ENCODE assay signal across 18 cellular contexts in genomic region chr4:185837415-185838103, GRCh38. TPM values are rescaled to one million over a fixed set of nuclear protein-coding genes. Genes with fewer than 3 reads are reported as not detected.
DNase-seq lines count a peak whose midpoint lies in the region; ATAC-seq, FAIRE-seq and TF ChIP-seq lines count a peak whose summit lies in the region.
"Had no signal": no experiment of that assay in that cellular context is flagged by ENCODE, and none has a peak within 500 bp of the region (broad histone marks: within the 10 kb centered on the region; RNA-seq: fewer than 3 reads in every experiment).

No MANE protein-coding gene starts in this region.

- H3K79me2 ChIP-seq in endothelial cell of umbilical vein (ENCODE audit: control insufficient read depth, insufficient read depth, low read length) = no peaks in the 10 kb centered on the region

- dilution Hi-C loops in endothelial cell of umbilical vein (cut with MboI; ENCODE audit: extremely low pct_ligation_motif_present, low sequenced_read_pairs) = no loop called here

- POLR2A ChIA-PET in endothelial cell of umbilical vein (lab: Charles Lee) = no interaction called here

- no peak for ATAC-seq in HG02970 (IDR thresholded peaks at IDR 0.05; ENCODE audit: low FRiP score, unreplicated experiment)
- no peak for ATAC-seq in left colon
- no peak for ATAC-seq in GM18870 (IDR thresholded peaks at IDR 0.05; ENCODE audit: unreplicated experiment)
- ATAC-seq: HCT116 had no signal

- H3K9me1 ChIP-seq in endothelial cell of umbilical vein (replicated peaks; ENCODE audit: control insufficient read depth, extremely low read depth, insufficient read depth, low read length) = no peaks in the 10 kb centered on the region

- DNase-seq in right atrium auricular region (ENCODE audit: low spot score) (no peak), cardiac septum (ENCODE audit: low spot score) (no peak), endothelial cell of umbilical vein (ENCODE audit: low read depth, low spot score) (peak; percentile 19), left colon (no peak), GM10266 (ENCODE audit: extremely low spot score) (no peak)
- DNase-seq: activated CD4-positive, alpha-beta T cell treated with anti-CD3 and anti-CD28 coated beads, Interleukin-2, amount 50 U/mL, for 4 hours; amniotic stem cell; Karpas-422; NCI-H1417; NCI-H510A; spleen had no signal

- H3K27me3 ChIP-seq in right atrium auricular region (no peaks in the 10 kb centered on the region), endothelial cell of umbilical vein (ENCODE audit: control insufficient read depth in 2 of 2, insufficient read depth in 2 of 2, low read length in 2 of 2) (no peaks in the 10 kb centered on the region), muscle layer of duodenum (ENCODE audit: low read depth, low read length) (no peaks in the 10 kb centered on the region)
- H3K27me3 ChIP-seq: spleen had no signal

- H3K36me3 ChIP-seq in right atrium auricular region (no peaks in the 10 kb centered on the region), endothelial cell of umbilical vein (ENCODE audit: control insufficient read depth in 2 of 2, extremely low read depth in 1 of 2, insufficient read depth in 2 of 2, low read length in 2 of 2) (no peaks in the 10 kb centered on the region), muscle layer of duodenum (ENCODE audit: control insufficient read depth in 1 of 2, insufficient read depth in 2 of 2, low read length in 2 of 2) (no peaks in the 10 kb centered on the region)
- H3K36me3 ChIP-seq: spleen had no signal

- intact Hi-C loops in cardiac septum (cut with DNase I) (loop anchor here (2.0 kb wide), 1 partner anchor 31 kb away; no protein-coding TSS in a partner anchor), endothelial cell of umbilical vein (cut with micrococcal nuclease) (loop anchor here (2.0 to 10.0 kb wide), 2 partner anchors 183 to 633 kb away; partner anchors contain the start of genes CFAP97 and SNX25), left colon (cut with DNase I, micrococcal nuclease) (no loop called here)

- peak overlapping the region; percentile 47 for H3K9ac ChIP-seq in endothelial cell of umbilical vein (replicated peaks; ENCODE audit: extremely low read depth, insufficient read depth, low read length)

- peak overlapping the region; percentile 78 to 91 for H3K27ac ChIP-seq in right atrium auricular region
- H3K27ac ChIP-seq in endothelial cell of umbilical vein (ENCODE audit: insufficient read depth, low read depth, low read length) = peak overlapping the region; percentile 77
- peak overlapping the region; percentile 77 for H3K27ac ChIP-seq in muscle layer of duodenum (ENCODE audit: low read length)

- CTCF ChIA-PET in endothelial cell of umbilical vein (lab: Charles Lee) = interaction anchor here (0.8 to 1.4 kb wide), 3 partner anchors 43 to 201 kb away, joined by 3 read pairs; no protein-coding TSS in a partner anchor

- peak overlapping the region; percentile 14 for H3K4me2 ChIP-seq in endothelial cell of umbilical vein (ENCODE audit: insufficient read depth, low read length)

- BruUV-seq in endothelial cell of umbilical vein (replicated peaks; lab: Mats Ljungman, UMichigan) = no TSS peak

- H3K4me1 ChIP-seq in right atrium auricular region = peaks cover 0 to 47% of the 10 kb centered on the region in 2 donors
- H3K4me1 ChIP-seq in endothelial cell of umbilical vein (ENCODE audit: control insufficient read depth, extremely low read depth, insufficient read depth, low read length) = peaks cover 47% of the 10 kb centered on the region
- peaks cover 13 to 20% of the 10 kb centered on the region in 2 donors for H3K4me1 ChIP-seq in muscle layer of duodenum (ENCODE audit: control insufficient read depth in 1 of 2, insufficient read depth in 2 of 2, low read length in 2 of 2)

- no peak for TF ChIP-seq POLR2A in endothelial cell of umbilical vein (IDR thresholded peaks at IDR 0.05; ENCODE audit: low read depth, low read length)

- H2AFZ ChIP-seq in endothelial cell of umbilical vein (ENCODE audit: low read depth, low read length) = no peak overlapping the region

- no peak for FAIRE-seq in endothelial cell of umbilical vein (lab: Jason Lieb, UNC)
- FAIRE-seq: keratinocyte had no signal

- no peaks in the 10 kb centered on the region for H3K9me3 ChIP-seq in right atrium auricular region
- H3K9me3 ChIP-seq in endothelial cell of umbilical vein (replicated peaks; ENCODE audit: control insufficient read depth, insufficient read depth, low read length) = no peaks in the 10 kb centered on the region
- H3K9me3 ChIP-seq in muscle layer of duodenum (ENCODE audit: control insufficient read depth in 1 of 2, low read length in 2 of 2) = no peaks in the 10 kb centered on the region
- H3K9me3 ChIP-seq: spleen had no signal

- no peaks in the 10 kb centered on the region for H4K20me1 ChIP-seq in endothelial cell of umbilical vein (replicated peaks; ENCODE audit: control insufficient read depth, extremely low read depth, insufficient read depth, low read length)

- TF ChIP-seq CTCF in right atrium auricular region (IDR thresholded peaks at IDR 0.05) (no peak), endothelial cell of umbilical vein (IDR thresholded peaks at IDR 0.05; ENCODE audit: extremely low read depth in 1 of 2, insufficient read depth in 1 of 2, low read depth in 1 of 2, low read length in 2 of 2) (no peak), GM10266 (IDR thresholded peaks at IDR 0.05; ENCODE audit: control insufficient read depth, insufficient read depth, low read depth, missing control alignments) (no peak)

- no peak overlapping the region for H3K4me3 ChIP-seq in right atrium auricular region
- H3K4me3 ChIP-seq in endothelial cell of umbilical vein (replicated peaks in 1 of 3; ENCODE audit: insufficient read depth in 1 of 3, low read depth in 1 of 3, low read length in 3 of 3) = no peak overlapping the region
- no peak overlapping the region for H3K4me3 ChIP-seq in muscle layer of duodenum (ENCODE audit: low read depth in 1 of 2, low read length in 2 of 2)
- H3K4me3 ChIP-seq: spleen had no signal

TF ChIP-seq in endothelial cell of umbilical vein, 7 proteins besides CTCF, POLR2A, EP300 and RAD21:
- TF ChIP-seq FOS (IDR thresholded peaks at IDR 0.05; ENCODE audit: borderline replicate concordance, insufficient read depth, low read length) (no peak), EZH2 (IDR thresholded peaks at IDR 0.05; ENCODE audit: borderline replicate concordance, low read depth, low read length, severe bottlenecking) (no peak)

RNA-seq across cellular contexts. Expression of gene SORBS2, which starts 25.6 kb away (rescaled TPM):
- 100 to 1,000 TPM; 530 to 741 TPM for total RNA-seq in right atrium auricular region
- total RNA-seq in cardiac septum = 1,779 TPM
- total RNA-seq in endothelial cell of umbilical vein = 75.5 and 82.5 TPM in 2 replicates
- 69.8 and 105 TPM in 2 replicates for polyA plus RNA-seq in endothelial cell of umbilical vein
- 65.4 and 67.5 TPM in 2 replicates for polyA plus RNA-seq in endothelial cell of umbilical vein (2011; cell fraction: cytosol; rRNA removed)
- 108 and 127 TPM in 2 replicates for polyA plus RNA-seq in endothelial cell of umbilical vein (2011; cell fraction: nucleus; rRNA removed)
- 19.4 and 34.9 TPM in 2 replicates for polyA plus RNA-seq in endothelial cell of umbilical vein (2012)
- polyA minus RNA-seq in endothelial cell of umbilical vein = 191 and 202 TPM in 2 replicates
- 6.6 TPM for polyA minus RNA-seq in endothelial cell of umbilical vein (2011; cell fraction: cytosol; rRNA and poly(A)+ RNA removed)
- 313 and 457 TPM in 2 replicates for polyA minus RNA-seq in endothelial cell of umbilical vein (2011; cell fraction: nucleus; rRNA and poly(A)+ RNA removed)
- total RNA-seq in left colon = 10 to 100 TPM; 37.5 to 82.2 TPM
- total RNA-seq: activated T-helper 1 cell treated with anti-CD3 and anti-CD28 coated beads, Interleukin-12 subunit alpha, Interleukin-12 subunit beta, Interleukin-2, Interleukin-4 antibody, amounts not matched to agents 30 ng/mL and 10 ng/mL and 1 ng/mL, durations not matched to agents 14 hours and 24 hours and 36 hours; natural killer cell treated with Interleukin-12 subunit alpha and Interleukin-12 subunit beta and Interleukin-15 and Interleukin-18, amount 100 ng/mL, for 72 hours had no signal

Comparison
In these comparisons a context has a peak if more than half of its experiments do, and no peak if none do; other contexts are left out.
1. intact Hi-C loops: an anchor here in cardiac septum (2.0 kb wide) and endothelial cell of umbilical vein (2.0 to 10.0 kb wide); none called in left colon.